Comparison of ENCODE assay signal across 18 cellular contexts in genomic region chr14:104700747-104701215, GRCh38. TPM values are rescaled to one million over a fixed set of nuclear protein-coding genes. Genes with fewer than 3 reads are reported as not detected.
DNase-seq lines count a peak whose midpoint lies in the region; ATAC-seq and TF ChIP-seq lines count a peak whose summit lies in the region.
"Had no signal": no experiment of that assay in that cellular context is flagged by ENCODE, and none has a peak within 500 bp of the region (broad histone marks: within the 10 kb centered on the region; RNA-seq: fewer than 3 reads in every experiment).

No MANE protein-coding gene starts in this region.

- CTCF ChIA-PET in HEK293 (lab: Yijun Ruan, JAX) = interaction anchor here (1.3 kb wide), 1 partner anchor 8 kb away, joined by 3 read pairs; no protein-coding TSS in a partner anchor

- H3K9me3 Mint-ChIP-seq in activated naive CD4-positive, alpha-beta T cell treated with anti-CD3 and anti-CD28 coated beads, Interleukin-2, amount 50 U/mL, for 72 hours = no peaks in the 10 kb centered on the region
- H3K9me3 Mint-ChIP-seq: T-helper 2 cell treated with Interferon-gamma antibody and Interleukin-4, amounts not matched to agents 5 μg/mL and 100 μg/mL, for 36 hours had no signal

- TF ChIP-seq CTCF in HEK293 (tag by site-specific recombination; IDR thresholded peaks at IDR 0.05) = no peak

- no peak for ATAC-seq in GM21717 (IDR thresholded peaks at IDR 0.05; ENCODE audit: unreplicated experiment)
- no peak for ATAC-seq in activated naive CD4-positive, alpha-beta T cell treated with anti-CD3 and anti-CD28 coated beads, Interleukin-2, amount 50 U/mL, for 72 hours
- ATAC-seq: left lobe of liver had no signal

- H3K9me3 ChIP-seq in BLaER1 (no peaks in the 10 kb centered on the region), HEK293 (ENCODE audit: control insufficient read depth, insufficient read depth, low read depth, low read length) (no peaks in the 10 kb centered on the region)
- H3K9me3 ChIP-seq: SJCRH30 had no signal

- in situ Hi-C loops in ACHN (cut with HindIII; ENCODE audit: low pct_ligation_motif_present, low pct_unique_long_range_greater_than_20kb, low sequenced_read_pairs) = no loop called here

- peak overlapping the region; percentile 40 for H3K4me2 ChIP-seq in BLaER1

- H3K36me3 ChIP-seq in BLaER1 (peaks cover 100% of the 10 kb centered on the region), HEK293 (ENCODE audit: control insufficient read depth in 2 of 2, insufficient read depth in 1 of 2, low read length in 2 of 2) (peaks cover 5 to 56% of the 10 kb centered on the region in 2 experiments; a peak in 2 of 3 replicates)

- H3K4me3 ChIP-seq in BLaER1 (no peak overlapping the region), HEK293 (ENCODE audit: low read depth, low read length) (no peak overlapping the region)
- H3K4me3 ChIP-seq: SJCRH30 had no signal

- DNase-seq in astrocyte of the hippocampus (ENCODE audit: low read depth, low spot score) (peak; percentile 38), left kidney (ENCODE audit: low read depth, low spot score) (peak; percentile 30), ACHN (no peak), SW 1271 (lab: John Stamatoyannopoulos, UW) (no peak)
- no peak for DNase-seq in activated naive CD4-positive, alpha-beta T cell treated with anti-CD3 and anti-CD28 coated beads, Interleukin-2, amount 50 U/mL, for 72 hours (ENCODE audit: low spot score in 2 of 2)
- DNase-seq: activated CD4-positive, alpha-beta T cell treated with anti-CD3 and anti-CD28 coated beads for 1 hour; activated gamma-delta T cell treated with Interleukin-2 at 50 U/mL for 16 hours; HCEC 1CT; Kasumi-1; NCI-H1092; NCI-H524; SJCRH30; stimulated activated naive CD4-positive, alpha-beta T cell treated with Interleukin-2 at 50 U/mL for 16 hours had no signal

- H3K27ac Mint-ChIP-seq in activated naive CD4-positive, alpha-beta T cell treated with anti-CD3 and anti-CD28 coated beads, Interleukin-2, amount 50 U/mL, for 72 hours = no peak overlapping the region

- H4K20me1 ChIP-seq in BLaER1 = peaks cover 92% of the 10 kb centered on the region

- POLR2A ChIA-PET in HEK293 (lab: Yijun Ruan, JAX) = no interaction called here

- H3K27ac ChIP-seq in BLaER1 (peak overlapping the region; percentile 97), HEK293 (ENCODE audit: extremely low read depth, low read depth, low read length) (no peak overlapping the region)
- H3K27ac ChIP-seq: SJCRH30 had no signal

- H3K36me3 Mint-ChIP-seq in activated naive CD4-positive, alpha-beta T cell treated with anti-CD3 and anti-CD28 coated beads, Interleukin-2, amount 50 U/mL, for 72 hours = no peaks in the 10 kb centered on the region

- H3K4me1 ChIP-seq in BLaER1 (peaks cover 72% of the 10 kb centered on the region), HEK293 (ENCODE audit: control insufficient read depth, insufficient read depth, low read length) (no peaks in the 10 kb centered on the region)
- H3K4me1 ChIP-seq: SJCRH30 had no signal

- no peaks in the 10 kb centered on the region for H3K27me3 ChIP-seq in BLaER1
- H3K27me3 ChIP-seq: SJCRH30 had no signal

- H3K9ac ChIP-seq in BLaER1 = 0 out of 2 replicates have a peak overlapping the region, but pooled peaks have one; percentile 45

TF ChIP-seq in HEK293, 187 proteins besides CTCF, POLR2A, EP300 and RAD21:
- TF ChIP-seq ZNF610 (tag by site-specific recombination; IDR thresholded peaks at IDR 0.05; ENCODE audit: borderline replicate concordance) (no peak), ZNF157 (tag by site-specific recombination; IDR thresholded peaks at IDR 0.05) (no peak), GLIS2 (tag by site-specific recombination; IDR thresholded peaks at IDR 0.05) (no peak), ZBTB44 (tag by site-specific recombination; IDR thresholded peaks at IDR 0.05) (peak; percentile 37; the same call in 1 of the 2 replicates), ZNF548 (tag by site-specific recombination; IDR thresholded peaks at IDR 0.05) (no peak)

RNA-seq across cellular contexts. Expression of gene INF2, which starts 11.4 kb away (rescaled TPM):
- 10 to 100 TPM; 48.6 to 82.7 TPM for total RNA-seq in activated naive CD4-positive, alpha-beta T cell treated with anti-CD3 and anti-CD28 coated beads, Interleukin-2, amount 50 U/mL, for 72 hours

RNA-seq across cellular contexts. Expression of gene ADSS1, which starts 23.2 kb away (rescaled TPM):
- total RNA-seq in activated naive CD4-positive, alpha-beta T cell treated with anti-CD3 and anti-CD28 coated beads, Interleukin-2, amount 50 U/mL, for 72 hours = 1 to 10 TPM; 2.7 to 7.3 TPM

RNA-seq across cellular contexts. Expression of gene SIVA1, which starts 52.2 kb away (rescaled TPM):
- total RNA-seq in activated naive CD4-positive, alpha-beta T cell treated with anti-CD3 and anti-CD28 coated beads, Interleukin-2, amount 50 U/mL, for 72 hours = 10 to 100 TPM; 86.1 to 87.1 TPM

Comparison
In these comparisons a context has a peak if more than half of its experiments do, and no peak if none do; other contexts are left out.
1. DNase-seq: peak in astrocyte of the hippocampus (single experiment) and left kidney (single experiment); none in ACHN (single experiment), SW 1271 (0 of 2) and activated naive CD4-positive, alpha-beta T cell treated with anti-CD3 and anti-CD28 coated beads, Interleukin-2, amount 50 U/mL, for 72 hours (0 of 2).